8 cellular contexts compared by ENCODE assay signal in genomic region chr22:41621911-41622179, GRCh38. TPM values are rescaled to one million over a fixed set of nuclear protein-coding genes. Genes with fewer than 3 reads are reported as not detected.
DNase-seq lines count a peak whose midpoint lies in the region; ATAC-seq, FAIRE-seq and TF ChIP-seq lines count a peak whose summit lies in the region.

No MANE protein-coding gene starts in this region.

- TF ChIP-seq CTCF in GM12865 (IDR thresholded peaks at IDR 0.05; ENCODE audit: insufficient read depth, low read depth, low read length, missing control alignments), result no peak
- TF ChIP-seq CTCF in fibroblast of pulmonary artery (IDR thresholded peaks at IDR 0.05; ENCODE audit: low read length, missing control alignments), result no peak
- no peak for TF ChIP-seq CTCF in D721Med (IDR thresholded peaks at IDR 0.05; ENCODE audit: insufficient read depth, missing control alignments)

- no peaks in the 10 kb centered on the region for H3K27me3 Mint-ChIP-seq in T-cell

- H3K4me3 ChIP-seq in GM12865 (ENCODE audit: low read depth, low read length) (peak overlapping the region; percentile 81), fibroblast of pulmonary artery (replicated peaks; ENCODE audit: low read depth, low read length) (peak overlapping the region; percentile 78), rectal smooth muscle tissue (ENCODE audit: low read length) (peak overlapping the region; percentile 81)

- peak overlapping the region; percentile 91 for H3K9ac ChIP-seq in rectal smooth muscle tissue (ENCODE audit: low read length)

- POLR2A ChIA-PET in T-cell (lab: Charles Lee), result interaction anchor here in 1 of 2 donors (0.6 to 1.7 kb wide), 4 partner anchors 11 to 765 kb away, joined by 4 to 15 read pairs (median 6); partner anchors contain the start of genes PMM1, ST13 and TEF

- H3K4me3 Mint-ChIP-seq in T-cell, result peak overlapping the region; percentile 95 to 100 (median 96)

- H3K27me3 ChIP-seq in rectal smooth muscle tissue (ENCODE audit: control insufficient read depth, insufficient read depth, low read length), result no peaks in the 10 kb centered on the region

- H3K9me3 Mint-ChIP-seq in T-cell, result no peaks in the 10 kb centered on the region

- peaks cover 19% of the 10 kb centered on the region for H3K36me3 Mint-ChIP-seq in T-cell

- H3K27ac ChIP-seq in rectal smooth muscle tissue (ENCODE audit: low read depth, low read length), result peak overlapping the region; percentile 98

- H3K27ac Mint-ChIP-seq in T-cell, result peak overlapping the region; percentile 96 to 97

- FAIRE-seq in D721Med (lab: Jason Lieb, UNC), result no peak

- H3K4me1 Mint-ChIP-seq in T-cell, result peaks cover 32 to 58% (median 51%) of the 10 kb centered on the region in 3 donors

- ATAC-seq in T-cell (replicated peaks in 1 of 4) (no peak), HG03354 (IDR thresholded peaks at IDR 0.05; ENCODE audit: poor library complexity, severe bottlenecking, unreplicated experiment) (no peak), GM19467 (IDR thresholded peaks at IDR 0.05; ENCODE audit: unreplicated experiment) (no peak)

- DNase-seq in GM12865 (ENCODE audit: low read depth) (no peak), T-cell (no peak), fibroblast of pulmonary artery (ENCODE audit: low read depth) (no peak), D721Med (ENCODE audit: insufficient read length, low spot score) (no peak), NOMO-1 (lab: John Stamatoyannopoulos, UW; ENCODE audit: unreplicated experiment in 2 of 2) (no peak)

- peaks cover 8% of the 10 kb centered on the region for H3K36me3 ChIP-seq in rectal smooth muscle tissue (ENCODE audit: control insufficient read depth, insufficient read depth, low read length)

- CTCF ChIA-PET in T-cell (lab: Charles Lee), result interaction anchor here in 1 of 2 donors (0.6 to 1.4 kb wide), 4 partner anchors 16 to 218 kb away, joined by 3 to 5 read pairs (median 4); no protein-coding TSS in a partner anchor

- peaks cover 16% of the 10 kb centered on the region for H3K4me1 ChIP-seq in rectal smooth muscle tissue (ENCODE audit: control insufficient read depth, insufficient read depth, low read length)

RNA-seq across cellular contexts. Expression of gene XRCC6, which starts 0.8 kb away (rescaled TPM):
- 100 to 1,000 TPM; 159 to 174 (median 168) TPM for total RNA-seq in T-cell

RNA-seq across cellular contexts. Expression of gene DESI1, which starts 1.0 kb away (rescaled TPM):
- total RNA-seq in T-cell, result 10 to 100 TPM; 19.9 to 31.3 (median 28.7) TPM

RNA-seq across cellular contexts. Expression of gene PMM1, which starts 32.2 kb away (rescaled TPM):
- total RNA-seq in T-cell, result 10 to 100 TPM; 22.6 to 39.7 (median 33.4) TPM
